1 cellular context compared by ENCODE assay signal in the genomic region with DNA sequence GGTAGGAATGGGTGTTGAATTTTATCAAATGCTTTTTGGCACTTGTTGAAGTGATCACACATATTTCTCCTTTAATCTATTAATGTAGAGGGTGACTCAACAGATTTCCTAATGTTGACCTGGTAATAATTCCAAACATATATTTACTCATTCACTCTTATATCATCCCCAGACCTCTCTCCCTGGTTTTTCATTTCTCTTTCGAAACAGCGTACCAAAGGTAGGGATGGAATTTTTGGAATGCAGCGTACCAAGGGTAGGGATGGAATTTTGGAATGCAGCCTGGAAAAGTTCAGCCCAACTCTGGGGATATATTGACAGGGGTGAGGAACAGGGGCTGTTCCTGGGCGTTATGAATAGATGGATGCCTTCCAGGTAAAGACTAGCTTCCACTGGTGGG.
TF ChIP-seq lines count a peak whose summit lies in the region.

No MANE protein-coding gene starts in this region.

TF ChIP-seq in GM23338, 12 proteins besides CTCF, POLR2A, EP300 and RAD21:
- TF ChIP-seq ZNF114 (CRISPR knock-in tag; IDR thresholded peaks at IDR 0.05), result no peak
- TF ChIP-seq, protein P1, sequence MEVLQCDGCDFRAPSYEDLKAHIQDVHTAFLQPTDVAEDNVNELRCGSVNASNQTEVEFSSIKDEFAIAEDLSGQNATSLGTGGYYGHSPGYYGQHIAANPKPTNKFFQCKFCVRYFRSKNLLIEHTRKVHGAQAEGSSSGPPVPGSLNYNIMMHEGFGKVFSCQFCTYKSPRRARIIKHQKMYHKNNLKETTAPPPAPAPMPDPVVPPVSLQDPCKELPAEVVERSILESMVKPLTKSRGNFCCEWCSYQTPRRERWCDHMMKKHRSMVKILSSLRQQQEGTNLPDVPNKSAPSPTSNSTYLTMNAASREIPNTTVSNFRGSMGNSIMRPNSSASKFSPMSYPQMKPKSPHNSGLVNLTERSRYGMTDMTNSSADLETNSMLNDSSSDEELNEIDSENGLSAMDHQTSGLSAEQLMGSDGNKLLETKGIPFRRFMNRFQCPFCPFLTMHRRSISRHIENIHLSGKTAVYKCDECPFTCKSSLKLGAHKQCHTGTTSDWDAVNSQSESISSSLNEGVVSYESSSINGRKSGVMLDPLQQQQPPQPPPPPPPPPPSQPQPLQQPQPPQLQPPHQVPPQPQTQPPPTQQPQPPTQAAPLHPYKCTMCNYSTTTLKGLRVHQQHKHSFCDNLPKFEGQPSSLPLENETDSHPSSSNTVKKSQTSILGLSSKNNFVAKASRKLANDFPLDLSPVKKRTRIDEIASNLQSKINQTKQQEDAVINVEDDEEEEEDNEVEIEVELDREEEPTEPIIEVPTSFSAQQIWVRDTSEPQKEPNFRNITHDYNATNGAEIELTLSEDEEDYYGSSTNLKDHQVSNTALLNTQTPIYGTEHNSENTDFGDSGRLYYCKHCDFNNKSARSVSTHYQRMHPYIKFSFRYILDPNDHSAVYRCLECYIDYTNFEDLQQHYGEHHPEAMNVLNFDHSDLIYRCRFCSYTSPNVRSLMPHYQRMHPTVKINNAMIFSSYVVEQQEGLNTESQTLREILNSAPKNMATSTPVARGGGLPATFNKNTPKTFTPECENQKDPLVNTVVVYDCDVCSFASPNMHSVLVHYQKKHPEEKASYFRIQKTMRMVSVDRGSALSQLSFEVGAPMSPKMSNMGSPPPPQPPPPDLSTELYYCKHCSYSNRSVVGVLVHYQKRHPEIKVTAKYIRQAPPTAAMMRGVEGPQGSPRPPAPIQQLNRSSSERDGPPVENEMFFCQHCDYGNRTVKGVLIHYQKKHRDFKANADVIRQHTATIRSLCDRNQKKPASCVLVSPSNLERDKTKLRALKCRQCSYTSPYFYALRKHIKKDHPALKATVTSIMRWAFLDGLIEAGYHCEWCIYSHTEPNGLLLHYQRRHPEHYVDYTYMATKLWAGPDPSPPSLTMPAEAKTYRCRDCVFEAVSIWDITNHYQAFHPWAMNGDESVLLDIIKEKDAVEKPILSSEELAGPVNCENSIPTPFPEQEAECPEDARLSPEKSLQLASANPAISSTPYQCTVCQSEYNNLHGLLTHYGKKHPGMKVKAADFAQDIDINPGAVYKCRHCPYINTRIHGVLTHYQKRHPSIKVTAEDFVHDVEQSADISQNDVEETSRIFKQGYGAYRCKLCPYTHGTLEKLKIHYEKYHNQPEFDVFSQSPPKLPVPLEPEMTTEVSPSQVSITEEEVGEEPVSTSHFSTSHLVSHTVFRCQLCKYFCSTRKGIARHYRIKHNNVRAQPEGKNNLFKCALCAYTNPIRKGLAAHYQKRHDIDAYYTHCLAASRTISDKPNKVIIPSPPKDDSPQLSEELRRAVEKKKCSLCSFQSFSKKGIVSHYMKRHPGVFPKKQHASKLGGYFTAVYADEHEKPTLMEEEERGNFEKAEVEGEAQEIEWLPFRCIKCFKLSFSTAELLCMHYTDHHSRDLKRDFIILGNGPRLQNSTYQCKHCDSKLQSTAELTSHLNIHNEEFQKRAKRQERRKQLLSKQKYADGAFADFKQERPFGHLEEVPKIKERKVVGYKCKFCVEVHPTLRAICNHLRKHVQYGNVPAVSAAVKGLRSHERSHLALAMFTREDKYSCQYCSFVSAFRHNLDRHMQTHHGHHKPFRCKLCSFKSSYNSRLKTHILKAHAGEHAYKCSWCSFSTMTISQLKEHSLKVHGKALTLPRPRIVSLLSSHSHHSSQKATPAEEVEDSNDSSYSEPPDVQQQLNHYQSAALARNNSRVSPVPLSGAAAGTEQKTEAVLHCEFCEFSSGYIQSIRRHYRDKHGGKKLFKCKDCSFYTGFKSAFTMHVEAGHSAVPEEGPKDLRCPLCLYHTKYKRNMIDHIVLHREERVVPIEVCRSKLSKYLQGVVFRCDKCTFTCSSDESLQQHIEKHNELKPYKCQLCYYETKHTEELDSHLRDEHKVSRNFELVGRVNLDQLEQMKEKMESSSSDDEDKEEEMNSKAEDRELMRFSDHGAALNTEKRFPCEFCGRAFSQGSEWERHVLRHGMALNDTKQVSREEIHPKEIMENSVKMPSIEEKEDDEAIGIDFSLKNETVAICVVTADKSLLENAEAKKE (CRISPR knock-in tag; IDR thresholded peaks at IDR 0.05), result no peak
- TF ChIP-seq JUNB (IDR thresholded peaks at IDR 0.05; ENCODE audit: unreplicated experiment), result no peak
- TF ChIP-seq ZNF331 (CRISPR knock-in tag; IDR thresholded peaks at IDR 0.05; ENCODE audit: low read depth), result no peak
- TF ChIP-seq, protein P2, sequence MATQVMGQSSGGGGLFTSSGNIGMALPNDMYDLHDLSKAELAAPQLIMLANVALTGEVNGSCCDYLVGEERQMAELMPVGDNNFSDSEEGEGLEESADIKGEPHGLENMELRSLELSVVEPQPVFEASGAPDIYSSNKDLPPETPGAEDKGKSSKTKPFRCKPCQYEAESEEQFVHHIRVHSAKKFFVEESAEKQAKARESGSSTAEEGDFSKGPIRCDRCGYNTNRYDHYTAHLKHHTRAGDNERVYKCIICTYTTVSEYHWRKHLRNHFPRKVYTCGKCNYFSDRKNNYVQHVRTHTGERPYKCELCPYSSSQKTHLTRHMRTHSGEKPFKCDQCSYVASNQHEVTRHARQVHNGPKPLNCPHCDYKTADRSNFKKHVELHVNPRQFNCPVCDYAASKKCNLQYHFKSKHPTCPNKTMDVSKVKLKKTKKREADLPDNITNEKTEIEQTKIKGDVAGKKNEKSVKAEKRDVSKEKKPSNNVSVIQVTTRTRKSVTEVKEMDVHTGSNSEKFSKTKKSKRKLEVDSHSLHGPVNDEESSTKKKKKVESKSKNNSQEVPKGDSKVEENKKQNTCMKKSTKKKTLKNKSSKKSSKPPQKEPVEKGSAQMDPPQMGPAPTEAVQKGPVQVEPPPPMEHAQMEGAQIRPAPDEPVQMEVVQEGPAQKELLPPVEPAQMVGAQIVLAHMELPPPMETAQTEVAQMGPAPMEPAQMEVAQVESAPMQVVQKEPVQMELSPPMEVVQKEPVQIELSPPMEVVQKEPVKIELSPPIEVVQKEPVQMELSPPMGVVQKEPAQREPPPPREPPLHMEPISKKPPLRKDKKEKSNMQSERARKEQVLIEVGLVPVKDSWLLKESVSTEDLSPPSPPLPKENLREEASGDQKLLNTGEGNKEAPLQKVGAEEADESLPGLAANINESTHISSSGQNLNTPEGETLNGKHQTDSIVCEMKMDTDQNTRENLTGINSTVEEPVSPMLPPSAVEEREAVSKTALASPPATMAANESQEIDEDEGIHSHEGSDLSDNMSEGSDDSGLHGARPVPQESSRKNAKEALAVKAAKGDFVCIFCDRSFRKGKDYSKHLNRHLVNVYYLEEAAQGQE (IDR thresholded peaks at IDR 0.05; ENCODE audit: unreplicated experiment), result no peak
- TF ChIP-seq NANOG (IDR thresholded peaks at IDR 0.05; ENCODE audit: borderline replicate concordance), result no peak
- TF ChIP-seq, protein P3, sequence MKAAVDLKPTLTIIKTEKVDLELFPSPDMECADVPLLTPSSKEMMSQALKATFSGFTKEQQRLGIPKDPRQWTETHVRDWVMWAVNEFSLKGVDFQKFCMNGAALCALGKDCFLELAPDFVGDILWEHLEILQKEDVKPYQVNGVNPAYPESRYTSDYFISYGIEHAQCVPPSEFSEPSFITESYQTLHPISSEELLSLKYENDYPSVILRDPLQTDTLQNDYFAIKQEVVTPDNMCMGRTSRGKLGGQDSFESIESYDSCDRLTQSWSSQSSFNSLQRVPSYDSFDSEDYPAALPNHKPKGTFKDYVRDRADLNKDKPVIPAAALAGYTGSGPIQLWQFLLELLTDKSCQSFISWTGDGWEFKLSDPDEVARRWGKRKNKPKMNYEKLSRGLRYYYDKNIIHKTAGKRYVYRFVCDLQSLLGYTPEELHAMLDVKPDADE (IDR thresholded peaks at IDR 0.05), result no peak
- TF ChIP-seq STAT1 (IDR thresholded peaks at IDR 0.05; ENCODE audit: unreplicated experiment), result no peak
TF ChIP-seq in GM23338: peak in this region for 0.
